In genomic region chr4:20544645-20545044, GRCh38 we compare ENCODE assay signal across 8 cellular contexts.
A peak's percentile ranks its signal among the peaks of the same experiment; 100 is the strongest.
DNase-seq lines count a peak whose midpoint lies in the region; FAIRE-seq and TF ChIP-seq lines count a peak whose summit lies in the region.

No MANE protein-coding gene starts in this region.

- TF ChIP-seq RAD21 in SK-N-SH (IDR thresholded peaks at IDR 0.05; ENCODE audit: low read length), result peak; percentile 91

- DNase-seq in Caco-2, result no peak
- DNase-seq in HTR-8/SVneo (ENCODE audit: insufficient read length, low spot score), result peak; percentile 32
- peak; percentile 44 for DNase-seq in SK-N-SH
- peak; percentile 55 for DNase-seq in globus pallidus (ENCODE audit: low spot score)
- peak; percentile 76 for DNase-seq in superior temporal gyrus (ENCODE audit: extremely low spot score)
- no peak for DNase-seq in C1 segment of cervical spinal cord (lab: John Stamatoyannopoulos, UW)
- DNase-seq in GM12891 (ENCODE audit: insufficient read length, low spot score), result no peak
- no peak for DNase-seq in OCI-M2 (lab: John Stamatoyannopoulos, UW; ENCODE audit: unreplicated experiment)

- CTCF ChIA-PET in Caco-2 (lab: Charles Lee), result no interaction called here
- CTCF ChIA-PET in SK-N-SH (lab: Yijun Ruan, JAX), result interaction anchor here (0.6 to 2.1 kb wide), 35 partner anchors 12 to 291 kb away, joined by 3 to 29 read pairs (median 4); no protein-coding TSS in a partner anchor

- no peak overlapping the region for H3K27ac ChIP-seq in SK-N-SH (ENCODE audit: low read depth in 2 of 2, low read length in 1 of 2)

- no peaks in the 10 kb centered on the region for H3K9me3 Mint-ChIP-seq in Caco-2 (ENCODE audit: unreplicated experiment)

- TF ChIP-seq POLR2A in GM12891 (IDR thresholded peaks at IDR 0.05; ENCODE audit: low read depth, low read length), result no peak

- H3K9ac ChIP-seq in SK-N-SH, result no peak overlapping the region

- no peak overlapping the region for H3K4me3 Mint-ChIP-seq in Caco-2 (ENCODE audit: unreplicated experiment)

- H3K4me1 Mint-ChIP-seq in Caco-2 (ENCODE audit: low read depth, unreplicated experiment), result no peaks in the 10 kb centered on the region

- H4K20me1 ChIP-seq in SK-N-SH (ENCODE audit: insufficient read depth), result no peaks in the 10 kb centered on the region

- no peaks in the 10 kb centered on the region for H3K36me3 Mint-ChIP-seq in Caco-2 (ENCODE audit: insufficient read depth, unreplicated experiment)

- no peak overlapping the region for H3K27ac Mint-ChIP-seq in Caco-2 (ENCODE audit: unreplicated experiment)

- H3K9me2 ChIP-seq in SK-N-SH, result no peaks in the 10 kb centered on the region

- H3K4me3 ChIP-seq in Caco-2 (ENCODE audit: low read depth, low read length), result no peak overlapping the region
- no peak overlapping the region; a peak in 1 of 4 replicates for H3K4me3 ChIP-seq in SK-N-SH (ENCODE audit: low read depth in 2 of 2, low read length in 1 of 2)

- H3K36me3 ChIP-seq in Caco-2 (ENCODE audit: control insufficient read depth, insufficient read depth, low read length) (no peaks in the 10 kb centered on the region), SK-N-SH (replicated peaks in 1 of 2; ENCODE audit: control insufficient read depth in 1 of 2, insufficient read depth in 2 of 2, low read length in 1 of 2) (peaks cover 39 to 52% of the 10 kb centered on the region in 2 experiments)

- intact Hi-C loops in Caco-2 (cut with micrococcal nuclease; ENCODE audit: unreplicated experiment), result loop anchor here (1.0 to 2.0 kb wide), 3 partner anchors 122 to 246 kb away; no protein-coding TSS in a partner anchor

- FAIRE-seq in HTR-8/SVneo (lab: Jason Lieb, UNC), result no peak
- FAIRE-seq in GM12891 (lab: Jason Lieb, UNC), result no peak

- no peak overlapping the region for H3K4me2 ChIP-seq in SK-N-SH

- POLR2A ChIA-PET in Caco-2 (lab: Charles Lee) (no interaction called here), SK-N-SH (lab: Yijun Ruan, JAX) (no interaction called here)

- no TSS peak for BruUV-seq in Caco-2 (replicated peaks; lab: Mats Ljungman, UMichigan)

- peak; percentile 46 for TF ChIP-seq CTCF in Caco-2 (IDR thresholded peaks at IDR 0.05; ENCODE audit: insufficient read depth in 1 of 2, low read depth in 1 of 2, low read length in 1 of 2, severe bottlenecking in 1 of 2, unreplicated experiment in 1 of 2)
- peak; percentile 80 for TF ChIP-seq CTCF in SK-N-SH (IDR thresholded peaks at IDR 0.05)

- H3K4me1 ChIP-seq in Caco-2 (no peaks in the 10 kb centered on the region), SK-N-SH (ENCODE audit: control insufficient read depth in 1 of 2, insufficient read depth in 2 of 2, low read depth in 1 of 2, low read length in 1 of 2) (no peaks in the 10 kb centered on the region)

- 48% methylated on average over 3 of the region's 3 CpGs for WGBS in SK-N-SH (ENCODE audit: low lambda C conversion rate)

- peaks cover 9% of the 10 kb centered on the region for H3F3A ChIP-seq in SK-N-SH (replicated peaks; ENCODE audit: insufficient read depth)

- no peak overlapping the region for H2AFZ ChIP-seq in SK-N-SH (ENCODE audit: low read depth)

- H3K9me3 ChIP-seq in Caco-2 (no peaks in the 10 kb centered on the region), SK-N-SH (no peaks in the 10 kb centered on the region)

- peaks cover 3% of the 10 kb centered on the region for H3K27me3 Mint-ChIP-seq in Caco-2 (ENCODE audit: insufficient read depth, unreplicated experiment)

- no peak for TF ChIP-seq EP300 in SK-N-SH (IDR thresholded peaks at IDR 0.05; ENCODE audit: borderline replicate concordance in 1 of 2, low read depth in 1 of 2, low read length in 1 of 2)

- no peaks in the 10 kb centered on the region for H3K27me3 ChIP-seq in Caco-2 (replicated peaks; ENCODE audit: control insufficient read depth, insufficient read depth, low read length)
- H3K27me3 ChIP-seq in SK-N-SH (ENCODE audit: insufficient read depth), result no peaks in the 10 kb centered on the region

- no peaks in the 10 kb centered on the region for H3K79me2 ChIP-seq in SK-N-SH (ENCODE audit: insufficient read depth)

TF ChIP-seq in SK-N-SH, 30 proteins besides CTCF, POLR2A, EP300 and RAD21:
- TF ChIP-seq SMC3 (IDR thresholded peaks at IDR 0.05; ENCODE audit: low read depth, low read length) (peak; percentile 68), ZBTB33 (IDR thresholded peaks at IDR 0.05; ENCODE audit: borderline replicate concordance, low read depth) (no peak)
TF ChIP-seq in SK-N-SH: peak in this region for 1.

TF ChIP-seq in GM12891, 5 proteins besides CTCF, POLR2A, EP300 and RAD21:
- TF ChIP-seq PAX5 (IDR thresholded peaks at IDR 0.05; ENCODE audit: insufficient read depth, low read length, severe bottlenecking) (no peak), POU2F2 (IDR thresholded peaks at IDR 0.05; ENCODE audit: low read depth, low read length) (no peak), SPI1 (IDR thresholded peaks at IDR 0.05; ENCODE audit: low read depth, low read length) (no peak), POLR2AphosphoS5 (IDR thresholded peaks at IDR 0.05; ENCODE audit: low read depth, low read length) (no peak), TAF1 (IDR thresholded peaks at IDR 0.05; ENCODE audit: low read depth, low read length) (no peak)
TF ChIP-seq in GM12891: peak in this region for 0.

Comparison
In these comparisons a context has a peak if more than half of its experiments do, and no peak if none do; other contexts are left out.
1. DNase-seq: peak in HTR-8/SVneo (single experiment), SK-N-SH (single experiment), globus pallidus (single experiment) and superior temporal gyrus (single experiment); none in Caco-2 (0 of 2), C1 segment of cervical spinal cord (0 of 14), GM12891 (single experiment) and OCI-M2 (single experiment).